ENCODE assay signal across 8 cellular contexts in genomic region chr19:17932485-17933338, GRCh38. TPM values are rescaled to one million over a fixed set of nuclear protein-coding genes. Genes with fewer than 3 reads are reported as not detected.
DNase-seq lines count a peak whose midpoint lies in the region; ATAC-seq and TF ChIP-seq lines count a peak whose summit lies in the region.

A gene with protein sequence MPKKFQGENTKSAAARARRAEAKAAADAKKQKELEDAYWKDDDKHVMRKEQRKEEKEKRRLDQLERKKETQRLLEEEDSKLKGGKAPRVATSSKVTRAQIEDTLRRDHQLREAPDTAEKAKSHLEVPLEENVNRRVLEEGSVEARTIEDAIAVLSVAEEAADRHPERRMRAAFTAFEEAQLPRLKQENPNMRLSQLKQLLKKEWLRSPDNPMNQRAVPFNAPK (plus strand): TSS chr19:17933015. CDS start chr19:17936421, 3,406 bp downstream.

- H3K9ac ChIP-seq in adipocyte (ENCODE audit: low read length) = peak within 1 kb of the TSS; percentile 96

- TF ChIP-seq POLR2A in heart left ventricle (IDR thresholded peaks at IDR 0.05) (peak in 1 of 2 donors; percentile 84), upper lobe of left lung (IDR thresholded peaks at IDR 0.05) (peak in 3 of 4 donors; percentile 76 to 94 (median 91))

- TF ChIP-seq EP300 in upper lobe of left lung (IDR thresholded peaks at IDR 0.05) = no peak

- peak within 1 kb of the TSS; percentile 100 for H3K4me3 ChIP-seq in GM12875 (ENCODE audit: low read depth, low read length)
- peak within 1 kb of the TSS; percentile 96 for H3K4me3 ChIP-seq in adipocyte (ENCODE audit: low read length)
- peak within 1 kb of the TSS; percentile 65 to 99 (median 88) for H3K4me3 ChIP-seq in heart left ventricle
- peak within 1 kb of the TSS; percentile 82 to 96 (median 88) for H3K4me3 ChIP-seq in upper lobe of left lung

- ATAC-seq in HG02759 (IDR thresholded peaks at IDR 0.05; ENCODE audit: unreplicated experiment) (peak; percentile 84), heart left ventricle (peak; percentile 95 to 99 (median 96)), upper lobe of left lung (ENCODE audit: low FRiP score in 2 of 2) (peak; percentile 97 to 98)

- peak within 1 kb of the TSS in 11 of 12 donors; percentile 65 to 92 (median 87) for H3K27ac ChIP-seq in heart left ventricle
- peak within 1 kb of the TSS; percentile 91 for H3K27ac ChIP-seq in upper lobe of left lung

- H3K9me3 ChIP-seq in adipocyte (ENCODE audit: control insufficient read depth, low read length) (no peaks in the 10 kb centered on the region), heart left ventricle (no peaks in the 10 kb centered on the region), upper lobe of left lung (no peaks in the 10 kb centered on the region)

- WGBS in heart left ventricle, 4 donors = 0% methylated on average over 51 to 64 of the region's 64 CpGs
- 0 to 1% methylated on average over 26 to 64 of the region's 64 CpGs for WGBS in upper lobe of left lung, 2 donors

- TF ChIP-seq CTCF in GM12875 (IDR thresholded peaks at IDR 0.05; ENCODE audit: borderline replicate concordance, insufficient read depth, low read depth, low read length) (peak; percentile 98), heart left ventricle (IDR thresholded peaks at IDR 0.05) (peak; percentile 68 to 90 (median 78)), upper lobe of left lung (IDR thresholded peaks at IDR 0.05) (peak; percentile 60 to 96 (median 86))

- peaks cover 19% of the 10 kb centered on the region for H3K4me1 ChIP-seq in adipocyte (ENCODE audit: control insufficient read depth, insufficient read depth, low read length)
- peaks cover 0 to 22% (median 14%) of the 10 kb centered on the region in 12 donors for H3K4me1 ChIP-seq in heart left ventricle
- H3K4me1 ChIP-seq in upper lobe of left lung = peaks cover 15 to 26% (median 18%) of the 10 kb centered on the region in 4 donors

- DNase-seq in NCI-H128 (lab: John Stamatoyannopoulos, UW; ENCODE audit: unreplicated experiment) (peak; percentile 89), T follicular helper cell (ENCODE audit: low read depth) (peak; percentile 88), adipocyte (ENCODE audit: low read depth) (peak; percentile 96), heart left ventricle (peak; percentile 91 to 96 (median 92)), posterior vena cava (ENCODE audit: low spot score) (peak; percentile 97), upper lobe of left lung (peak; percentile 93 to 99)

- peaks cover 11% of the 10 kb centered on the region for H3K27me3 ChIP-seq in adipocyte (replicated peaks; ENCODE audit: control insufficient read depth, insufficient read depth, low read length)
- H3K27me3 ChIP-seq in heart left ventricle = no peaks in the 10 kb centered on the region
- no peaks in the 10 kb centered on the region for H3K27me3 ChIP-seq in upper lobe of left lung

- H3K36me3 ChIP-seq in adipocyte (ENCODE audit: control insufficient read depth, insufficient read depth, low read length, severe bottlenecking) = no peaks in the 10 kb centered on the region
- peaks cover 0 to 13% (median 7%) of the 10 kb centered on the region in 9 donors for H3K36me3 ChIP-seq in heart left ventricle
- peaks cover 0 to 16% (median 9%) of the 10 kb centered on the region in 4 donors for H3K36me3 ChIP-seq in upper lobe of left lung

- intact Hi-C loops in heart left ventricle (cut with DNase I) = loop anchor here in 9 of 10 donors (1.0 to 10.0 kb wide), 7 partner anchors 70 to 122 kb away; partner anchors contain the start of gene RPL18A (in 7 of the 9)
- intact Hi-C loops in posterior vena cava (cut with DNase I) = no loop called here

RNA-seq across cellular contexts. Expression of the gene that starts here (rescaled TPM):
- 100 to 1,000 TPM in 1 of 9 donors, 10 to 100 TPM in 8; 45.4 to 115 (median 66.1) TPM for total RNA-seq in heart left ventricle
- polyA plus RNA-seq in heart left ventricle = 100 to 1,000 TPM; 157 to 195 TPM
- 10 to 100 TPM; 48.5 to 73.0 TPM for total RNA-seq in posterior vena cava
- 10 to 100 TPM; 50.2 to 83.3 (median 62.1) TPM for total RNA-seq in upper lobe of left lung

Comparison
In these comparisons a context has a peak if more than half of its experiments do, and no peak if none do; other contexts are left out.
1. Peak in every context shown above with its lines: DNase-seq, ATAC-seq, H3K4me3 ChIP-seq and H3K27ac ChIP-seq.
2. intact Hi-C loops: an anchor here in heart left ventricle (1.0 to 10.0 kb wide); none called in posterior vena cava.